In the genomic region with DNA sequence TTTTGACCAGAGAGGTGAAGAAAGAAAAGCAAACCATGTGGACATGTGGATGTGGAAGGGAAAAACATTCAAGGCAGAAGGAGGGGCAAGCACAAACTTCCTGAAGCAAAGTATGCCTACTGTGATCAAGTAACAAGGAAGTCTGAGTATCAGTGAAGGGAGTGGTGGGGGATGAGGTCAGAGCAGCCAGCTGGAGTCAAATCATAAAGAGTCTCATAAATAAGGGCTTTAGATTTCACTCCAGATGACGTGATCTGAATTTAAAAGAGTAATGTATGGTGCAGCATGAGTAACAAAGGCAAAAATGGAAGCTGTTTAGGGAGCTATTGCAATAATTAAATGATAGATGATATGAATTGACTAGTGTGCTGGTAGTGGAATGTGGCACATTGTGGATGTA, we compare ENCODE assay signal across 1 cellular context.
TF ChIP-seq lines count a peak whose summit lies in the region.

No MANE protein-coding gene starts in this region.

TF ChIP-seq in H1, 55 proteins besides CTCF, POLR2A, EP300 and RAD21 (continued from another document):
- TF ChIP-seq, protein P1, sequence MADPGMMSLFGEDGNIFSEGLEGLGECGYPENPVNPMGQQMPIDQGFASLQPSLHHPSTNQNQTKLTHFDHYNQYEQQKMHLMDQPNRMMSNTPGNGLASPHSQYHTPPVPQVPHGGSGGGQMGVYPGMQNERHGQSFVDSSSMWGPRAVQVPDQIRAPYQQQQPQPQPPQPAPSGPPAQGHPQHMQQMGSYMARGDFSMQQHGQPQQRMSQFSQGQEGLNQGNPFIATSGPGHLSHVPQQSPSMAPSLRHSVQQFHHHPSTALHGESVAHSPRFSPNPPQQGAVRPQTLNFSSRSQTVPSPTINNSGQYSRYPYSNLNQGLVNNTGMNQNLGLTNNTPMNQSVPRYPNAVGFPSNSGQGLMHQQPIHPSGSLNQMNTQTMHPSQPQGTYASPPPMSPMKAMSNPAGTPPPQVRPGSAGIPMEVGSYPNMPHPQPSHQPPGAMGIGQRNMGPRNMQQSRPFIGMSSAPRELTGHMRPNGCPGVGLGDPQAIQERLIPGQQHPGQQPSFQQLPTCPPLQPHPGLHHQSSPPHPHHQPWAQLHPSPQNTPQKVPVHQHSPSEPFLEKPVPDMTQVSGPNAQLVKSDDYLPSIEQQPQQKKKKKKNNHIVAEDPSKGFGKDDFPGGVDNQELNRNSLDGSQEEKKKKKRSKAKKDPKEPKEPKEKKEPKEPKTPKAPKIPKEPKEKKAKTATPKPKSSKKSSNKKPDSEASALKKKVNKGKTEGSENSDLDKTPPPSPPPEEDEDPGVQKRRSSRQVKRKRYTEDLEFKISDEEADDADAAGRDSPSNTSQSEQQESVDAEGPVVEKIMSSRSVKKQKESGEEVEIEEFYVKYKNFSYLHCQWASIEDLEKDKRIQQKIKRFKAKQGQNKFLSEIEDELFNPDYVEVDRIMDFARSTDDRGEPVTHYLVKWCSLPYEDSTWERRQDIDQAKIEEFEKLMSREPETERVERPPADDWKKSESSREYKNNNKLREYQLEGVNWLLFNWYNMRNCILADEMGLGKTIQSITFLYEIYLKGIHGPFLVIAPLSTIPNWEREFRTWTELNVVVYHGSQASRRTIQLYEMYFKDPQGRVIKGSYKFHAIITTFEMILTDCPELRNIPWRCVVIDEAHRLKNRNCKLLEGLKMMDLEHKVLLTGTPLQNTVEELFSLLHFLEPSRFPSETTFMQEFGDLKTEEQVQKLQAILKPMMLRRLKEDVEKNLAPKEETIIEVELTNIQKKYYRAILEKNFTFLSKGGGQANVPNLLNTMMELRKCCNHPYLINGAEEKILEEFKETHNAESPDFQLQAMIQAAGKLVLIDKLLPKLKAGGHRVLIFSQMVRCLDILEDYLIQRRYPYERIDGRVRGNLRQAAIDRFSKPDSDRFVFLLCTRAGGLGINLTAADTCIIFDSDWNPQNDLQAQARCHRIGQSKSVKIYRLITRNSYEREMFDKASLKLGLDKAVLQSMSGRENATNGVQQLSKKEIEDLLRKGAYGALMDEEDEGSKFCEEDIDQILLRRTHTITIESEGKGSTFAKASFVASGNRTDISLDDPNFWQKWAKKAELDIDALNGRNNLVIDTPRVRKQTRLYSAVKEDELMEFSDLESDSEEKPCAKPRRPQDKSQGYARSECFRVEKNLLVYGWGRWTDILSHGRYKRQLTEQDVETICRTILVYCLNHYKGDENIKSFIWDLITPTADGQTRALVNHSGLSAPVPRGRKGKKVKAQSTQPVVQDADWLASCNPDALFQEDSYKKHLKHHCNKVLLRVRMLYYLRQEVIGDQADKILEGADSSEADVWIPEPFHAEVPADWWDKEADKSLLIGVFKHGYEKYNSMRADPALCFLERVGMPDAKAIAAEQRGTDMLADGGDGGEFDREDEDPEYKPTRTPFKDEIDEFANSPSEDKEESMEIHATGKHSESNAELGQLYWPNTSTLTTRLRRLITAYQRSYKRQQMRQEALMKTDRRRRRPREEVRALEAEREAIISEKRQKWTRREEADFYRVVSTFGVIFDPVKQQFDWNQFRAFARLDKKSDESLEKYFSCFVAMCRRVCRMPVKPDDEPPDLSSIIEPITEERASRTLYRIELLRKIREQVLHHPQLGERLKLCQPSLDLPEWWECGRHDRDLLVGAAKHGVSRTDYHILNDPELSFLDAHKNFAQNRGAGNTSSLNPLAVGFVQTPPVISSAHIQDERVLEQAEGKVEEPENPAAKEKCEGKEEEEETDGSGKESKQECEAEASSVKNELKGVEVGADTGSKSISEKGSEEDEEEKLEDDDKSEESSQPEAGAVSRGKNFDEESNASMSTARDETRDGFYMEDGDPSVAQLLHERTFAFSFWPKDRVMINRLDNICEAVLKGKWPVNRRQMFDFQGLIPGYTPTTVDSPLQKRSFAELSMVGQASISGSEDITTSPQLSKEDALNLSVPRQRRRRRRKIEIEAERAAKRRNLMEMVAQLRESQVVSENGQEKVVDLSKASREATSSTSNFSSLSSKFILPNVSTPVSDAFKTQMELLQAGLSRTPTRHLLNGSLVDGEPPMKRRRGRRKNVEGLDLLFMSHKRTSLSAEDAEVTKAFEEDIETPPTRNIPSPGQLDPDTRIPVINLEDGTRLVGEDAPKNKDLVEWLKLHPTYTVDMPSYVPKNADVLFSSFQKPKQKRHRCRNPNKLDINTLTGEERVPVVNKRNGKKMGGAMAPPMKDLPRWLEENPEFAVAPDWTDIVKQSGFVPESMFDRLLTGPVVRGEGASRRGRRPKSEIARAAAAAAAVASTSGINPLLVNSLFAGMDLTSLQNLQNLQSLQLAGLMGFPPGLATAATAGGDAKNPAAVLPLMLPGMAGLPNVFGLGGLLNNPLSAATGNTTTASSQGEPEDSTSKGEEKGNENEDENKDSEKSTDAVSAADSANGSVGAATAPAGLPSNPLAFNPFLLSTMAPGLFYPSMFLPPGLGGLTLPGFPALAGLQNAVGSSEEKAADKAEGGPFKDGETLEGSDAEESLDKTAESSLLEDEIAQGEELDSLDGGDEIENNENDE (IDR thresholded peaks at IDR 0.05; ENCODE audit: insufficient replicate concordance, low read length) = no peak
- TF ChIP-seq BACH1 (IDR thresholded peaks at IDR 0.05; ENCODE audit: low read length) (no peak), FOSL1 (IDR thresholded peaks at IDR 0.05; ENCODE audit: insufficient read depth, low read depth, low read length) (no peak), EGR1 (IDR thresholded peaks at IDR 0.05; ENCODE audit: borderline replicate concordance, low read depth, low read length) (no peak), SIX5 (IDR thresholded peaks at IDR 0.05; ENCODE audit: low read depth, low read length) (no peak), TAF1 (IDR thresholded peaks at IDR 0.05; ENCODE audit: low read depth, low read length) (no peak), ZNF274 (IDR thresholded peaks at IDR 0.05; ENCODE audit: borderline replicate concordance, extremely low read depth, low read length) (no peak), JUND (IDR thresholded peaks at IDR 0.05; ENCODE audit: low read length) (no peak), POU5F1 (IDR thresholded peaks at IDR 0.05; ENCODE audit: low read depth, low read length) (no peak), SIRT6 (IDR thresholded peaks at IDR 0.05; ENCODE audit: low read length) (no peak), BRCA1 (IDR thresholded peaks at IDR 0.05; ENCODE audit: low read depth, low read length) (no peak), HDAC6 (IDR thresholded peaks at IDR 0.05; ENCODE audit: low read depth, low read length) (no peak), CBX5 (IDR thresholded peaks at IDR 0.05; ENCODE audit: low read depth, low read length) (no peak)
